Comparison of ENCODE assay signal across 18 cellular contexts in the genomic region with DNA sequence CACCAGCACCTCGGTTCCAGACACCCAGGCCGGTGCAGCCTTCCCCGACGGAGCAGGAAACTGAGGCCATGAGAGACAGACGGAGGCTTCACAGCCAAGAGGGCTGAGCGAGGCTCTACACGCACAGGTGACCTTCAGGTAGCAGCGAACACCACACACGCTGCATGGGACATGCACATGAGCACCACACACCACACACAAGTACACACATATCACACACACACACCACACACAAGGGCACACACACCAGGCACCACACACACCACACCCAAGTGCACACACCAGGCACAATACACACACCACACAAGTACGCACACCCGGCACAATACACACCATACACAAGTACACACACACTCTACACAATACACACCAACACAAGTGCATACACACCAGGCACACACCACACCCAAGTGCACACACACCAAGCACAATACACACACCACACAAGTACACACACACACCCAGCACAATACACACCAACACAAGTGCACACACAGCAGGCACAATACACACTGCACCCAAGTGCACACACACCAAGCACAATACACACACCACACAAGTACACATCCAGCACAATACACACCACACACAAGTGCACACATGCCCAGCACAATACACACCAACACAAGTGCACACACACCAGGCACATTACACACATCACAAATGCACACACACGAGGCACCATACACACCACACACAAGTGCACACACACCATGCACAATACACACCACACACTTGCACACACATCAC.
"Had no signal": no experiment of that assay in that cellular context is flagged by ENCODE, and none has a peak within 500 bp of the region (broad histone marks: within the 10 kb centered on the region; RNA-seq: fewer than 3 reads in every experiment).

No MANE protein-coding gene starts in this region.

- H3K4me2 ChIP-seq: hepatocyte had no signal

- H3K27ac ChIP-seq: hepatocyte, skin epidermis, stomach, testis, upper lobe of left lung had no signal

- ATAC-seq: activated CD4-positive, alpha-beta T cell treated with anti-CD3 and anti-CD28 coated beads for 36 hours; effector memory CD8-positive, alpha-beta T cell; stimulated activated effector memory CD8-positive, alpha-beta T cell treated with anti-CD3 and anti-CD28 coated beads, Interleukin-12 subunit alpha, Interleukin-12 subunit beta, amount 100 ng/mL, for 72 hours had no signal

- H3K4me1 ChIP-seq: stomach, testis, upper lobe of left lung had no signal

- H3K4me3 Mint-ChIP-seq: activated CD4-positive, alpha-beta T cell treated with anti-CD3 and anti-CD28 coated beads for 36 hours; activated naive CD8-positive, alpha-beta T cell; activated T-helper 1 cell treated with anti-CD3 and anti-CD28 coated beads, Interleukin-12 subunit alpha, Interleukin-12 subunit beta, Interleukin-2, Interleukin-4 antibody, amounts not matched to agents 30 ng/mL and 10 ng/mL and 1 ng/mL, durations not matched to agents 14 hours and 24 hours and 36 hours; effector memory CD8-positive, alpha-beta T cell; nephron progenitor cell; stimulated activated effector memory CD8-positive, alpha-beta T cell treated with anti-CD3 and anti-CD28 coated beads, Interleukin-12 subunit alpha, Interleukin-12 subunit beta, amount 100 ng/mL, for 72 hours had no signal

- H2AFZ ChIP-seq: hepatocyte had no signal

- H3K36me3 Mint-ChIP-seq: activated naive CD8-positive, alpha-beta T cell; stimulated activated effector memory CD8-positive, alpha-beta T cell treated with anti-CD3 and anti-CD28 coated beads, Interleukin-12 subunit alpha, Interleukin-12 subunit beta, amount 100 ng/mL, for 72 hours had no signal

- H3K4me3 ChIP-seq: hepatocyte, skin epidermis, stomach, testis, upper lobe of left lung had no signal

- H3K27me3 ChIP-seq: hepatocyte, testis, upper lobe of left lung had no signal

- H3K27me3 Mint-ChIP-seq: activated CD4-positive, alpha-beta T cell treated with anti-CD3 and anti-CD28 coated beads for 36 hours; activated naive CD8-positive, alpha-beta T cell; effector memory CD8-positive, alpha-beta T cell; progenitor cell of endocrine pancreas had no signal

- H3K79me2 ChIP-seq: hepatocyte had no signal

- H3K9me3 Mint-ChIP-seq: activated T-helper 1 cell treated with anti-CD3 and anti-CD28 coated beads, Interleukin-12 subunit alpha, Interleukin-12 subunit beta, Interleukin-2, Interleukin-4 antibody, amounts not matched to agents 30 ng/mL and 10 ng/mL and 1 ng/mL, durations not matched to agents 14 hours and 24 hours and 36 hours; effector memory CD8-positive, alpha-beta T cell; nephron progenitor cell; stimulated activated effector memory CD8-positive, alpha-beta T cell treated with anti-CD3 and anti-CD28 coated beads, Interleukin-12 subunit alpha, Interleukin-12 subunit beta, amount 100 ng/mL, for 72 hours had no signal

- H3K9me3 ChIP-seq: stomach, testis, upper lobe of left lung had no signal

- H3K36me3 ChIP-seq: stomach, upper lobe of left lung had no signal

- DNase-seq: activated CD4-positive, alpha-beta T cell treated with anti-CD3 and anti-CD28 coated beads for 36 hours; activated CD4-positive, alpha-beta T cell treated with anti-CD3 and anti-CD28 coated beads, Interleukin-2, amount 50 U/mL, for 48 hours; caudate nucleus; effector memory CD8-positive, alpha-beta T cell; midbrain; nephron progenitor cell; stimulated activated CD4-positive, alpha-beta T cell treated with anti-CD3 and anti-CD28 coated beads, Interleukin-15, amount 100 ng/mL, for 24 hours; stimulated activated CD4-positive, alpha-beta T cell treated with anti-CD3 and anti-CD28 coated beads, Interleukin-4, amount 100 ng/mL, for 1 hour; stomach; testis had no signal

- FAIRE-seq: islet of Langerhans had no signal

- H3K27ac Mint-ChIP-seq: activated CD4-positive, alpha-beta T cell treated with anti-CD3 and anti-CD28 coated beads for 36 hours; activated naive CD8-positive, alpha-beta T cell; activated T-helper 1 cell treated with anti-CD3 and anti-CD28 coated beads, Interleukin-12 subunit alpha, Interleukin-12 subunit beta, Interleukin-2, Interleukin-4 antibody, amounts not matched to agents 30 ng/mL and 10 ng/mL and 1 ng/mL, durations not matched to agents 14 hours and 24 hours and 36 hours; effector memory CD8-positive, alpha-beta T cell; nephron progenitor cell; progenitor cell of endocrine pancreas; stimulated activated effector memory CD8-positive, alpha-beta T cell treated with anti-CD3 and anti-CD28 coated beads, Interleukin-12 subunit alpha, Interleukin-12 subunit beta, amount 100 ng/mL, for 72 hours had no signal
